ENCODE assay signal across 28 cellular contexts in genomic region chr11:44236261-44236660, GRCh38.
"Had no signal": no experiment of that assay in that cellular context is flagged by ENCODE, and none has a peak within 500 bp of the region (broad histone marks: within the 10 kb centered on the region; RNA-seq: fewer than 3 reads in every experiment).

No MANE protein-coding gene starts in this region.

- H3K27me3 Mint-ChIP-seq: activated CD4-positive, alpha-beta memory T cell treated with anti-CD3 and anti-CD28 coated beads, Interleukin-2, amount 10 ng/mL, durations not matched to agents 7 days and 5 days; activated CD4-positive, alpha-beta T cell treated with anti-CD3 and anti-CD28 coated beads, Interleukin-2, amount 10 ng/mL, durations not matched to agents 7 days and 5 days; activated naive CD4-positive, alpha-beta T cell treated with anti-CD3 and anti-CD28 coated beads, Interleukin-2, amount 10 ng/mL, durations not matched to agents 7 days and 5 days; activated naive CD8-positive, alpha-beta T cell treated with anti-CD3 and anti-CD28 coated beads, Interleukin-2, amount 10 ng/mL, durations not matched to agents 7 days and 5 days; activated T-cell treated with anti-CD3 and anti-CD28 coated beads, Interleukin-2, amount 50 U/mL, for 24 hours; brain had no signal

- H3K9me3 Mint-ChIP-seq: activated CD4-positive, alpha-beta memory T cell treated with anti-CD3 and anti-CD28 coated beads, Interleukin-2, amount 10 ng/mL, durations not matched to agents 7 days and 5 days; activated CD4-positive, alpha-beta T cell treated with anti-CD3 and anti-CD28 coated beads, Interleukin-2, amount 10 ng/mL, durations not matched to agents 7 days and 5 days; activated naive CD4-positive, alpha-beta T cell treated with anti-CD3 and anti-CD28 coated beads, Interleukin-2, amount 10 ng/mL, durations not matched to agents 7 days and 5 days; activated naive CD4-positive, alpha-beta T cell treated with anti-CD3 and anti-CD28 coated beads, Interleukin-2, amount 50 U/mL, for 72 hours; activated naive CD8-positive, alpha-beta T cell treated with anti-CD3 and anti-CD28 coated beads, Interleukin-2, amount 10 ng/mL, durations not matched to agents 7 days and 5 days; activated T-cell treated with anti-CD3 and anti-CD28 coated beads, Interleukin-2, amount 50 U/mL, for 24 hours; activated T-cell treated with anti-CD3 and anti-CD28 coated beads, Interleukin-2, amount 50 U/mL, for 72 hours; brain had no signal

- H3K9me3 ChIP-seq: ascending aorta, breast epithelium, colonic mucosa, esophagus squamous epithelium, gastroesophageal sphincter had no signal

- H3K36me3 ChIP-seq: breast epithelium, colonic mucosa had no signal

- H3K27ac Mint-ChIP-seq: activated CD4-positive, alpha-beta memory T cell treated with anti-CD3 and anti-CD28 coated beads, Interleukin-2, amount 10 ng/mL, durations not matched to agents 7 days and 5 days; activated CD4-positive, alpha-beta T cell treated with anti-CD3 and anti-CD28 coated beads, Interleukin-2, amount 10 ng/mL, durations not matched to agents 7 days and 5 days; activated naive CD4-positive, alpha-beta T cell treated with anti-CD3 and anti-CD28 coated beads, Interleukin-2, amount 10 ng/mL, durations not matched to agents 7 days and 5 days; activated naive CD4-positive, alpha-beta T cell treated with anti-CD3 and anti-CD28 coated beads, Interleukin-2, amount 50 U/mL, for 72 hours; activated naive CD8-positive, alpha-beta T cell treated with anti-CD3 and anti-CD28 coated beads, Interleukin-2, amount 10 ng/mL, durations not matched to agents 7 days and 5 days; activated T-cell treated with anti-CD3 and anti-CD28 coated beads, Interleukin-2, amount 50 U/mL, for 24 hours; activated T-cell treated with anti-CD3 and anti-CD28 coated beads, Interleukin-2, amount 50 U/mL, for 72 hours had no signal

- H3K4me3 Mint-ChIP-seq: activated CD4-positive, alpha-beta memory T cell treated with anti-CD3 and anti-CD28 coated beads, Interleukin-2, amount 10 ng/mL, durations not matched to agents 7 days and 5 days; activated CD4-positive, alpha-beta T cell treated with anti-CD3 and anti-CD28 coated beads, Interleukin-2, amount 10 ng/mL, durations not matched to agents 7 days and 5 days; activated naive CD4-positive, alpha-beta T cell treated with anti-CD3 and anti-CD28 coated beads, Interleukin-2, amount 10 ng/mL, durations not matched to agents 7 days and 5 days; activated naive CD8-positive, alpha-beta T cell treated with anti-CD3 and anti-CD28 coated beads, Interleukin-2, amount 10 ng/mL, durations not matched to agents 7 days and 5 days; activated T-cell treated with anti-CD3 and anti-CD28 coated beads, Interleukin-2, amount 50 U/mL, for 24 hours; activated T-cell treated with anti-CD3 and anti-CD28 coated beads, Interleukin-2, amount 50 U/mL, for 72 hours; brain had no signal

- H3K27me3 ChIP-seq: ascending aorta, breast epithelium, cardiac muscle cell, colonic mucosa, esophagus squamous epithelium, gastroesophageal sphincter had no signal

- H3K4me1 ChIP-seq: ascending aorta, breast epithelium, colonic mucosa, esophagus squamous epithelium had no signal

- H3K4me1 Mint-ChIP-seq: activated CD4-positive, alpha-beta memory T cell treated with anti-CD3 and anti-CD28 coated beads, Interleukin-2, amount 10 ng/mL, durations not matched to agents 7 days and 5 days; activated CD4-positive, alpha-beta T cell treated with anti-CD3 and anti-CD28 coated beads, Interleukin-2, amount 10 ng/mL, durations not matched to agents 7 days and 5 days; activated naive CD4-positive, alpha-beta T cell treated with anti-CD3 and anti-CD28 coated beads, Interleukin-2, amount 10 ng/mL, durations not matched to agents 7 days and 5 days; activated naive CD8-positive, alpha-beta T cell treated with anti-CD3 and anti-CD28 coated beads, Interleukin-2, amount 10 ng/mL, durations not matched to agents 7 days and 5 days had no signal

- DNase-seq: activated CD4-positive, alpha-beta memory T cell treated with anti-CD3 and anti-CD28 coated beads, Interleukin-2, amount 10 ng/mL, durations not matched to agents 7 days and 5 days; activated CD4-positive, alpha-beta T cell treated with anti-CD3 and anti-CD28 coated beads for 1 hour; activated CD4-positive, alpha-beta T cell treated with anti-CD3 and anti-CD28 coated beads for 4 hours; activated CD4-positive, alpha-beta T cell treated with anti-CD3 and anti-CD28 coated beads, Interleukin-2, amount 10 ng/mL, durations not matched to agents 7 days and 5 days; activated CD4-positive, alpha-beta T cell treated with anti-CD3 and anti-CD28 coated beads, Interleukin-2, amount 50 U/mL, for 4 hours; activated CD4-positive, CD25-positive, alpha-beta regulatory T cell; activated CD8-positive, alpha-beta memory T cell treated with anti-CD3 and anti-CD28 coated beads, Interleukin-2, amount 50 U/mL, for 48 hours; activated gamma-delta T cell; activated naive CD4-positive, alpha-beta T cell; activated naive CD4-positive, alpha-beta T cell treated with anti-CD3 and anti-CD28 coated beads, Interleukin-2, amount 10 ng/mL, durations not matched to agents 7 days and 5 days; activated naive CD8-positive, alpha-beta T cell treated with anti-CD3 and anti-CD28 coated beads, Interleukin-2, amount 10 ng/mL, durations not matched to agents 7 days and 5 days; activated T-cell treated with anti-CD3 and anti-CD28 coated beads for 4 hours; activated T-cell treated with anti-CD3 and anti-CD28 coated beads, Interleukin-2, amount 50 U/mL, for 24 hours; activated T-cell treated with anti-CD3 and anti-CD28 coated beads, Interleukin-2, amount 50 U/mL, for 72 hours; central memory CD4-positive, alpha-beta T cell; cerebellar nuclear complex; colonic mucosa; effector CD8-positive, alpha-beta T cell; esophagus squamous epithelium; foreskin melanocyte; T-helper 2 cell had no signal

- H3K27ac ChIP-seq: ascending aorta, breast epithelium, colonic mucosa, epithelial cell of prostate, esophagus squamous epithelium, gastroesophageal sphincter had no signal

- H3K4me3 ChIP-seq: ascending aorta, breast epithelium, cardiac muscle cell, colonic mucosa, esophagus squamous epithelium, gastroesophageal sphincter had no signal

- ATAC-seq: activated naive CD4-positive, alpha-beta T cell treated with anti-CD3 and anti-CD28 coated beads, Interleukin-2, amount 50 U/mL, for 72 hours; activated T-cell treated with anti-CD3 and anti-CD28 coated beads, Interleukin-2, amount 50 U/mL, for 72 hours had no signal
